1 cellular context compared by ENCODE assay signal in genomic region chr16:66269631-66270332, GRCh38.
TF ChIP-seq lines count a peak whose summit lies in the region.

No MANE protein-coding gene starts in this region.

TF ChIP-seq in neural cell, 6 proteins besides CTCF, POLR2A, EP300 and RAD21 (continued from another document):
- no peak for TF ChIP-seq REST (IDR thresholded peaks at IDR 0.05; ENCODE audit: borderline replicate concordance)
- TF ChIP-seq MXI1 (conservative IDR thresholded peaks at IDR 0.05; ENCODE audit: poor library complexity, severe bottlenecking) = no peak
- TF ChIP-seq EZH2 (IDR thresholded peaks at IDR 0.05; ENCODE audit: borderline replicate concordance, insufficient read depth, low read length, poor library complexity, severe bottlenecking) = no peak
- TF ChIP-seq POLR2AphosphoS5 (IDR thresholded peaks at IDR 0.05) = no peak
- no peak for TF ChIP-seq TAF1 (IDR thresholded peaks at IDR 0.05; ENCODE audit: low read depth)
TF ChIP-seq in neural cell: peak in this region for 0.
